In genomic region chr9:124399999-124400940, GRCh38 we compare ENCODE assay signal across 17 cellular contexts. TPM values are rescaled to one million over a fixed set of nuclear protein-coding genes. Genes with fewer than 3 reads are reported as not detected.
A peak's percentile ranks its signal among the peaks of the same experiment; 100 is the strongest.
DNase-seq lines count a peak whose midpoint lies in the region; ATAC-seq and TF ChIP-seq lines count a peak whose summit lies in the region.
"Had no signal": no experiment of that assay in that cellular context is flagged by ENCODE, and none has a peak within 500 bp of the region (broad histone marks: within the 10 kb centered on the region; RNA-seq: fewer than 3 reads in every experiment).

No MANE protein-coding gene starts in this region.

- H3K36me3 Mint-ChIP-seq in chondrocyte (ENCODE audit: low read depth) (peaks cover 22% of the 10 kb centered on the region), immature natural killer cell (peaks cover 6 to 32% (median 7%) of the 10 kb centered on the region in 3 donors)

- no peak overlapping the region for H3K4me3 Mint-ChIP-seq in chondrocyte (ENCODE audit: unreplicated experiment)
- no peak overlapping the region for H3K4me3 Mint-ChIP-seq in immature natural killer cell
- H3K4me3 Mint-ChIP-seq: CD4-positive, alpha-beta memory T cell had no signal

- H3K9ac ChIP-seq in NT2/D1 (ENCODE audit: insufficient read length, low read depth): peak overlapping the region; percentile 52

- H3K36me3 ChIP-seq in NT2/D1 (ENCODE audit: insufficient read depth, insufficient read length, low read length): peaks cover 80% of the 10 kb centered on the region

- peak overlapping the region; percentile 52 for H3K27ac ChIP-seq in substantia nigra (ENCODE audit: low read depth, low read length, poor library complexity, severe bottlenecking)

- H3K9me3 ChIP-seq in NT2/D1 (ENCODE audit: insufficient read depth, low read length): no peaks in the 10 kb centered on the region

- H3K27ac Mint-ChIP-seq in chondrocyte (ENCODE audit: unreplicated experiment) (peak overlapping the region; percentile 41), immature natural killer cell (peak overlapping the region in 1 of 6 donors; percentile 24)

- DNase-seq in NT2/D1 (ENCODE audit: low read depth, low spot score) (no peak), chondrocyte (ENCODE audit: low spot score) (no peak), myocyte (ENCODE audit: low read depth) (peak; percentile 84), substantia nigra (lab: John Stamatoyannopoulos, UW) (no peak), immature natural killer cell (no peak)
- DNase-seq: activated CD4-positive, CD25-positive, alpha-beta regulatory T cell treated with anti-CD3 and anti-CD28 coated beads, Interleukin-2, amount 50 U/mL, for 72 hours; CD4-positive, alpha-beta memory T cell; KG1; NCI-H146; NCI-H446; stimulated activated CD4-positive, alpha-beta T cell treated with anti-CD3 and anti-CD28 coated beads, Interleukin-2, amount 100 ng/mL, for 24 hours; stimulated activated CD8-positive, alpha-beta memory T cell treated with anti-CD3 and anti-CD28 coated beads, Interleukin-4, amount 100 ng/mL, for 48 hours had no signal

- H3K4me3 ChIP-seq in NT2/D1 (ENCODE audit: insufficient read length, low read depth): no peak overlapping the region

- H3K27me3 Mint-ChIP-seq in chondrocyte (ENCODE audit: low read depth) (no peaks in the 10 kb centered on the region), immature natural killer cell (ENCODE audit: low read depth in 3 of 3) (peaks cover 0 to 2% (median 0%) of the 10 kb centered on the region in 3 donors)
- H3K27me3 Mint-ChIP-seq: CD4-positive, alpha-beta memory T cell had no signal

- peaks cover 26% of the 10 kb centered on the region for H3K4me1 Mint-ChIP-seq in chondrocyte (ENCODE audit: low read depth)
- H3K4me1 Mint-ChIP-seq in immature natural killer cell: peaks cover 12 to 39% of the 10 kb centered on the region in 2 donors

- ATAC-seq in GM21619 (IDR thresholded peaks at IDR 0.05; ENCODE audit: unreplicated experiment): no peak
- no peak for ATAC-seq in HG03108 (IDR thresholded peaks at IDR 0.05; ENCODE audit: unreplicated experiment)

- no peaks in the 10 kb centered on the region for H3K27me3 ChIP-seq in NT2/D1 (ENCODE audit: insufficient read depth, insufficient read length)

- no peak for TF ChIP-seq CTCF in chondrocyte (IDR thresholded peaks at IDR 0.05)

- H3K4me1 ChIP-seq in NT2/D1 (ENCODE audit: insufficient read depth, insufficient read length): peaks cover 15% of the 10 kb centered on the region

- H3K9me3 Mint-ChIP-seq in chondrocyte (ENCODE audit: low read depth): no peaks in the 10 kb centered on the region
- no peaks in the 10 kb centered on the region for H3K9me3 Mint-ChIP-seq in immature natural killer cell
- H3K9me3 Mint-ChIP-seq: CD4-positive, alpha-beta memory T cell had no signal

RNA-seq across cellular contexts. Expression of gene PSMB7, which starts 15.0 kb away (rescaled TPM):
- 105 to 132 TPM (median 108 TPM) in 3 replicates for total RNA-seq in chondrocyte
- total RNA-seq in myocyte: 263 and 275 TPM in 2 replicates
- polyA plus RNA-seq in myocyte (2012): 250 TPM
- 100 to 1,000 TPM; 167 to 256 (median 186) TPM for polyA plus RNA-seq in immature natural killer cell

RNA-seq across cellular contexts. Expression of gene ADGRD2, which starts 50.0 kb away (rescaled TPM):
- not detected in 3 replicates for total RNA-seq in chondrocyte
- not detected in 2 replicates for total RNA-seq in myocyte
- polyA plus RNA-seq in myocyte (2012): not detected
- not detected for polyA plus RNA-seq in immature natural killer cell
- total RNA-seq: CD4-positive, alpha-beta memory T cell; dermis microvascular lymphatic vessel endothelial cell; pulmonary artery endothelial cell had no signal
- polyA plus RNA-seq: adipose tissue; CD4-positive, alpha-beta memory T cell had no signal
